20 cellular contexts compared by ENCODE assay signal in genomic region chr6:168240147-168240546, GRCh38.
"Had no signal": no experiment of that assay in that cellular context is flagged by ENCODE, and none has a peak within 500 bp of the region (broad histone marks: within the 10 kb centered on the region; RNA-seq: fewer than 3 reads in every experiment).

No MANE protein-coding gene starts in this region.

- H3K9me3 ChIP-seq: esophagus muscularis mucosa, gastrocnemius medialis, heart right ventricle, left ventricle myocardium inferior, lower lobe of right lung, right atrium auricular region, thyroid gland had no signal

- ATAC-seq: effector memory CD8-positive, alpha-beta T cell; gastrocnemius medialis had no signal

- H3K4me1 Mint-ChIP-seq: memory B cell had no signal

- DNase-seq: effector memory CD8-positive, alpha-beta T cell; gastrocnemius medialis; heart right ventricle; left ventricle myocardium inferior; lower lobe of right lung; midbrain; posterior cingulate gyrus; small intestine; stimulated activated CD4-positive, alpha-beta T cell treated with anti-CD3 and anti-CD28 coated beads, Interleukin-2, amount 100 ng/mL, for 48 hours; stimulated activated naive CD4-positive, alpha-beta T cell treated with Interleukin-2 at 50 U/mL for 16 hours; thyroid gland had no signal

- H3K27ac ChIP-seq: epithelial cell of prostate, esophagus muscularis mucosa, gastrocnemius medialis, left ventricle myocardium inferior, lower lobe of right lung, thyroid gland had no signal

- H3K27me3 Mint-ChIP-seq: dendritic cell treated with granulocyte-macrophage colony-stimulating factor and Interleukin-4, amounts not matched to agents 40 ng/mL and 50 ng/mL, for 4 days had no signal

- H3K9me3 Mint-ChIP-seq: dendritic cell treated with granulocyte-macrophage colony-stimulating factor and Interleukin-4, amounts not matched to agents 40 ng/mL and 50 ng/mL, for 4 days; effector memory CD8-positive, alpha-beta T cell; natural killer cell treated with Interleukin-12 subunit alpha and Interleukin-12 subunit beta and Interleukin-15 and Interleukin-18, amount 100 ng/mL, for 72 hours; type B pancreatic cell had no signal

- H3K36me3 Mint-ChIP-seq: memory B cell; natural killer cell treated with Interleukin-12 subunit alpha and Interleukin-12 subunit beta and Interleukin-15 and Interleukin-18, amount 100 ng/mL, for 72 hours; type B pancreatic cell had no signal

- H3K4me3 Mint-ChIP-seq: dendritic cell treated with granulocyte-macrophage colony-stimulating factor and Interleukin-4, amounts not matched to agents 40 ng/mL and 50 ng/mL, for 4 days; effector memory CD8-positive, alpha-beta T cell; memory B cell; natural killer cell treated with Interleukin-12 subunit alpha and Interleukin-12 subunit beta and Interleukin-15 and Interleukin-18, amount 100 ng/mL, for 72 hours had no signal

- FAIRE-seq: colon, small intestine, urothelium cell line had no signal

- H3K27me3 ChIP-seq: esophagus muscularis mucosa, gastrocnemius medialis, right atrium auricular region, thyroid gland had no signal

- H3K27ac Mint-ChIP-seq: dendritic cell treated with granulocyte-macrophage colony-stimulating factor and Interleukin-4, amounts not matched to agents 40 ng/mL and 50 ng/mL, for 4 days; effector memory CD8-positive, alpha-beta T cell; memory B cell; natural killer cell treated with Interleukin-12 subunit alpha and Interleukin-12 subunit beta and Interleukin-15 and Interleukin-18, amount 100 ng/mL, for 72 hours; type B pancreatic cell had no signal

- H3K36me3 ChIP-seq: esophagus muscularis mucosa, gastrocnemius medialis, heart right ventricle, left ventricle myocardium inferior, lower lobe of right lung, right atrium auricular region, thyroid gland had no signal

- H3K4me3 ChIP-seq: esophagus muscularis mucosa, gastrocnemius medialis, heart right ventricle, left ventricle myocardium inferior, lower lobe of right lung, right atrium auricular region, thyroid gland had no signal

- H3K4me1 ChIP-seq: gastrocnemius medialis, lower lobe of right lung, right atrium auricular region had no signal
